In the genomic region with DNA sequence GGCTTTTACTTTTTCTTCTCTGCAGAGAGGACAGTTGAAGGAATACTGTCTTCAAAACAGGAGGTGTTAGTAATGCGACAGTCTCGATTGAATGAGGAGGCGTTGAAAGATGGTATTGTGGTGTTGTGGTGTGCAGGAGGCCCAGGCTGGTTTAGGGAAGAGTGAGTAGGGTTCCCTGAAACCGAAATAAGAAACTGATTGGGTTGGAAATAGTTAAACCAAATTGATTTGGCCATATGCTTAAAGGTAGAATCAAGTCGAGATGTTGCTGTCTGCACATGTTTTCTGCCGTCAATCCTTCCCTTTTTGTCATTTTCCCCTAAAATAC, we compare ENCODE assay signal across 1 cellular context.
TF ChIP-seq lines count a peak whose summit lies in the region.

No MANE protein-coding gene starts in this region.

TF ChIP-seq in HEK293, 187 proteins besides CTCF, POLR2A, EP300 and RAD21 (continued from another document):
- TF ChIP-seq, protein P1, sequence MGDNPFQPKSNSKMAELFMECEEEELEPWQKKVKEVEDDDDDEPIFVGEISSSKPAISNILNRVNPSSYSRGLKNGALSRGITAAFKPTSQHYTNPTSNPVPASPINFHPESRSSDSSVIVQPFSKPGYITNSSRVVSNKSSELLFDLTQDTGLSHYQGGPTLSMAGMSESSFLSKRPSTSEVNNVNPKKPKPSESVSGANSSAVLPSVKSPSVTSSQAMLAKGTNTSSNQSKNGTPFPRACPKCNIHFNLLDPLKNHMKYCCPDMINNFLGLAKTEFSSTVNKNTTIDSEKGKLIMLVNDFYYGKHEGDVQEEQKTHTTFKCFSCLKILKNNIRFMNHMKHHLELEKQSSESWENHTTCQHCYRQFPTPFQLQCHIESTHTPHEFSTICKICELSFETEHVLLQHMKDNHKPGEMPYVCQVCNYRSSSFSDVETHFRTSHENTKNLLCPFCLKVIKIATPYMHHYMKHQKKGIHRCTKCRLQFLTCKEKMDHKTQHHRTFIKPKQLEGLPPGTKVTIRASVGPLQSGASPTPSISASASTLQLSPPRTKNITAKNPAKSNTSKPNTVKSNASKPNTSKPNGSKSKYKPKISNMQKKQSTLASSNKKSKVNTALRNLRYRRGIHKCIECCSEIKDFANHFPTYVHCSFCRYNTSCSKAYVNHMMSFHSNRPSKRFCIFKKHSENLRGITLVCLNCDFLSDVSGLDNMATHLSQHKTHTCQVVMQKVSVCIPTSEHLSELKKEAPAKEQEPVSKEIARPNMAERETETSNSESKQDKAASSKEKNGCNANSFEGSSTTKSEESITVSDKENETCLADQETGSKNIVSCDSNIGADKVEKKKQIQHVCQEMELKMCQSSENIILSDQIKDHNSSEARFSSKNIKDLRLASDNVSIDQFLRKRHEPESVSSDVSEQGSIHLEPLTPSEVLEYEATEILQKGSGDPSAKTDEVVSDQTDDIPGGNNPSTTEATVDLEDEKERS (tag by site-specific recombination; IDR thresholded peaks at IDR 0.05): no peak
- TF ChIP-seq PRDM1 (tag by site-specific recombination; IDR thresholded peaks at IDR 0.05): peak; percentile 50
